8 cellular contexts compared by ENCODE assay signal in genomic region chr2:72887032-72887835, GRCh38. TPM values are rescaled to one million over a fixed set of nuclear protein-coding genes. Genes with fewer than 3 reads are reported as not detected.
A peak's percentile ranks its signal among the peaks of the same experiment; 100 is the strongest.
DNase-seq lines count a peak whose midpoint lies in the region; ATAC-seq and TF ChIP-seq lines count a peak whose summit lies in the region.

TSS of gene SPR (plus strand) at chr2:72887408. CDS start at chr2:72887433, 25 bp downstream.

- DNase-seq in D341Med (ENCODE audit: low spot score) (peak; percentile 90), GM20000 (ENCODE audit: low spot score) (peak; percentile 82), HL-60 (ENCODE audit: low read depth in 1 of 2, low spot score in 1 of 2) (peak in 1 of 2 experiments; percentile 46), PC-3 (peak; percentile 80), fibroblast of peridontal ligament (ENCODE audit: extremely low read depth) (peak; percentile 31)
- peak; percentile 60 for DNase-seq in activated T-helper 2 cell treated with anti-CD3 and anti-CD28 coated beads, Interferon-gamma antibody, Interleukin-2, Interleukin-4, amounts not matched to agents 10 μg/mL and 5 μg/mL and 100 μg/mL, durations not matched to agents 14 hours and 24 hours and 36 hours (ENCODE audit: low spot score)
- peak in 8 of 10 donors; percentile 24 to 53 (median 40) for DNase-seq in naive thymus-derived CD8-positive, alpha-beta T cell

- H3K9ac ChIP-seq in PC-3 (ENCODE audit: low read length) = peak within 1 kb of the TSS; percentile 74

- CTCF ChIA-PET in PC-3 (lab: Charles Lee) = interaction anchor here (0.6 to 1.5 kb wide), 4 partner anchors 25 to 325 kb away, joined by 3 to 5 read pairs (median 4); partner anchors contain the start of gene EMX1

- H3K9me3 Mint-ChIP-seq in activated T-helper 2 cell treated with anti-CD3 and anti-CD28 coated beads, Interferon-gamma antibody, Interleukin-2, Interleukin-4, amounts not matched to agents 10 μg/mL and 5 μg/mL and 100 μg/mL, durations not matched to agents 14 hours and 24 hours and 36 hours = no peaks in the 10 kb centered on the region
- H3K9me3 Mint-ChIP-seq in naive thymus-derived CD8-positive, alpha-beta T cell = peaks cover 0 to 2% (median 0%) of the 10 kb centered on the region in 9 donors

- H3K27ac Mint-ChIP-seq in activated T-helper 2 cell treated with anti-CD3 and anti-CD28 coated beads, Interferon-gamma antibody, Interleukin-2, Interleukin-4, amounts not matched to agents 10 μg/mL and 5 μg/mL and 100 μg/mL, durations not matched to agents 14 hours and 24 hours and 36 hours = no peak within 1 kb of the TSS
- H3K27ac Mint-ChIP-seq in naive thymus-derived CD8-positive, alpha-beta T cell = peak within 1 kb of the TSS in 2 of 10 donors; percentile 54 to 76

- H3K27ac ChIP-seq in HL-60 (replicated peaks) (no peak within 1 kb of the TSS), PC-3 (ENCODE audit: low read length) (peak within 1 kb of the TSS; percentile 60)

- POLR2A ChIA-PET in PC-3 (lab: Charles Lee; ENCODE audit: unreplicated experiment) = no interaction called here
- POLR2A ChIA-PET in naive thymus-derived CD8-positive, alpha-beta T cell (lab: Charles Lee) = no interaction called here

- peak within 1 kb of the TSS; percentile 96 for H3K4me2 ChIP-seq in PC-3 (ENCODE audit: low read length)

- H3K4me3 ChIP-seq in HL-60 (replicated peaks; ENCODE audit: insufficient read depth, low read length) (peak within 1 kb of the TSS; percentile 54), PC-3 (ENCODE audit: low read length) (peak within 1 kb of the TSS; percentile 92)

- H3K36me3 ChIP-seq in PC-3 (ENCODE audit: low read depth, low read length) = no peaks in the 10 kb centered on the region

- H3K9me2 ChIP-seq in PC-3 (replicated peaks; ENCODE audit: low read length) = no peaks in the 10 kb centered on the region

- intact Hi-C loops in PC-3 (cut with micrococcal nuclease) = loop anchor here (2.0 to 5.0 kb wide), 3 partner anchors 24 to 1340 kb away; partner anchors contain the start of gene EMX1
- intact Hi-C loops in activated T-helper 2 cell treated with anti-CD3 and anti-CD28 coated beads, Interferon-gamma antibody, Interleukin-2, Interleukin-4, amounts not matched to agents 10 μg/mL and 5 μg/mL and 100 μg/mL, durations not matched to agents 14 hours and 24 hours and 36 hours (cut with micrococcal nuclease) = loop anchor here (5.0 kb wide), 1 partner anchor 275 kb away; no protein-coding TSS in a partner anchor

- H4K20me1 ChIP-seq in PC-3 (ENCODE audit: low read length) = peaks cover 19% of the 10 kb centered on the region; the same call in 1 of the 2 replicates

- peak; percentile 86 for ATAC-seq in PC-3
- ATAC-seq in naive thymus-derived CD8-positive, alpha-beta T cell = peak; percentile 91 to 93

- no peaks in the 10 kb centered on the region for H3F3A ChIP-seq in PC-3 (ENCODE audit: low read length, unreplicated experiment)

- H3K79me2 ChIP-seq in PC-3 (ENCODE audit: low read length) = peaks cover 22% of the 10 kb centered on the region

- H3K4me1 ChIP-seq in PC-3 (ENCODE audit: insufficient read depth, low read length) = peaks cover 26% of the 10 kb centered on the region

- no peak for TF ChIP-seq CTCF in GM20000 (IDR thresholded peaks at IDR 0.05; ENCODE audit: extremely low read depth, missing control alignments)
- no peak for TF ChIP-seq CTCF in HL-60 (IDR thresholded peaks at IDR 0.05; ENCODE audit: insufficient read depth, low read length)
- no peak for TF ChIP-seq CTCF in PC-3 (conservative IDR thresholded peaks at IDR 0.05; ENCODE audit: low read depth, low read length)
- no peak for TF ChIP-seq CTCF in subcutaneous adipose tissue (IDR thresholded peaks at IDR 0.05; ENCODE audit: low read depth)

- BruUV-seq in PC-3 (replicated peaks; lab: Mats Ljungman, UMichigan) = no TSS peak

- peak within 1 kb of the TSS; percentile 100 for H2AFZ ChIP-seq in PC-3 (ENCODE audit: low read length)

- peaks cover 24% of the 10 kb centered on the region for H3K27me3 Mint-ChIP-seq in activated T-helper 2 cell treated with anti-CD3 and anti-CD28 coated beads, Interferon-gamma antibody, Interleukin-2, Interleukin-4, amounts not matched to agents 10 μg/mL and 5 μg/mL and 100 μg/mL, durations not matched to agents 14 hours and 24 hours and 36 hours (ENCODE audit: low read depth)
- H3K27me3 Mint-ChIP-seq in naive thymus-derived CD8-positive, alpha-beta T cell = peaks cover 50 to 86% (median 60%) of the 10 kb centered on the region in 5 donors

- H3K4me1 Mint-ChIP-seq in activated T-helper 2 cell treated with anti-CD3 and anti-CD28 coated beads, Interferon-gamma antibody, Interleukin-2, Interleukin-4, amounts not matched to agents 10 μg/mL and 5 μg/mL and 100 μg/mL, durations not matched to agents 14 hours and 24 hours and 36 hours (ENCODE audit: low read depth) = peaks cover 1% of the 10 kb centered on the region
- H3K4me1 Mint-ChIP-seq in naive thymus-derived CD8-positive, alpha-beta T cell = peaks cover 0 to 13% (median 8%) of the 10 kb centered on the region in 4 donors

- no peaks in the 10 kb centered on the region for H3K9me3 ChIP-seq in PC-3 (ENCODE audit: low read length)

- peaks cover 8% of the 10 kb centered on the region for H3K27me3 ChIP-seq in HL-60 (ENCODE audit: insufficient read depth, poor library complexity, severe bottlenecking)
- H3K27me3 ChIP-seq in PC-3 (ENCODE audit: low read length) = no peaks in the 10 kb centered on the region

- H3K36me3 Mint-ChIP-seq in activated T-helper 2 cell treated with anti-CD3 and anti-CD28 coated beads, Interferon-gamma antibody, Interleukin-2, Interleukin-4, amounts not matched to agents 10 μg/mL and 5 μg/mL and 100 μg/mL, durations not matched to agents 14 hours and 24 hours and 36 hours (ENCODE audit: low read depth) = no peaks in the 10 kb centered on the region
- no peaks in the 10 kb centered on the region for H3K36me3 Mint-ChIP-seq in naive thymus-derived CD8-positive, alpha-beta T cell

- H3K4me3 Mint-ChIP-seq in activated T-helper 2 cell treated with anti-CD3 and anti-CD28 coated beads, Interferon-gamma antibody, Interleukin-2, Interleukin-4, amounts not matched to agents 10 μg/mL and 5 μg/mL and 100 μg/mL, durations not matched to agents 14 hours and 24 hours and 36 hours (ENCODE audit: low read depth) = peak within 1 kb of the TSS; percentile 77
- H3K4me3 Mint-ChIP-seq in naive thymus-derived CD8-positive, alpha-beta T cell = peak within 1 kb of the TSS; percentile 74 to 86 (median 83)

RNA-seq across cellular contexts. Expression of gene SPR, which starts in this region (rescaled TPM):
- 69.4 and 88.6 TPM in 2 replicates for total RNA-seq in PC-3 (2014; rRNA removed)
- 9.5 and 9.9 TPM in 2 replicates for total RNA-seq in activated T-helper 2 cell treated with anti-CD3 and anti-CD28 coated beads, Interferon-gamma antibody, Interleukin-2, Interleukin-4, amounts not matched to agents 10 μg/mL and 5 μg/mL and 100 μg/mL, durations not matched to agents 14 hours and 24 hours and 36 hours
- total RNA-seq in naive thymus-derived CD8-positive, alpha-beta T cell = under 1 TPM in 1 of 2 experiments, not detected in 1; 0.52 TPM
- polyA plus RNA-seq in naive thymus-derived CD8-positive, alpha-beta T cell = 1 to 10 TPM in 1 of 3 donors, under 1 TPM in 1, not detected in 1; 0.63 to 1.8 TPM
- total RNA-seq in subcutaneous adipose tissue = 10 to 100 TPM; 32.6 to 46.1 (median 38.0) TPM
